16 cellular contexts compared by ENCODE assay signal in the genomic region with DNA sequence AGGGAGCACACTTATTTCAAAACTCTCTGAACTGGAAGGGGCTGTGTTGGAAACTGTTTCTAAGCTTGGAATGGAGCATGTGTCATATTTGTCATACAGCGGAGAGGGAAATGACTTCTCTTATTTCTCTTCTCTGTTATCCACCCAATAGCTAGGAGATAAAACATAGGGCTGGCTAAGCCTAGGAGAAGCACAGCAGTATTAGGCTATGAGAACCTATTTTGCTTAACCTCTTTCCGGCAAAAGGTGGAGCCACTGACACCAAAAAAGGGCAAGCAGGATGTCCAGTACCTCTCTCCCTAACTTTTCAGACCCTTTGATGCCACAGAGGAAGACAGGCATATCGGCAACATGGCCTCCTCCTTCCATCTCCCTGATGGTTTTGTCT.
DNase-seq lines count a peak whose midpoint lies in the region; ATAC-seq and TF ChIP-seq lines count a peak whose summit lies in the region.
"Had no signal": no experiment of that assay in that cellular context is flagged by ENCODE, and none has a peak within 500 bp of the region (broad histone marks: within the 10 kb centered on the region; RNA-seq: fewer than 3 reads in every experiment).

No MANE protein-coding gene starts in this region.

- H2BK12ac ChIP-seq in mesenchymal stem cell (ENCODE audit: low read length in 2 of 2) = no peak overlapping the region

- peaks cover 1% of the 10 kb centered on the region for H3K79me1 ChIP-seq in mesenchymal stem cell (replicated peaks; ENCODE audit: low read length, poor library complexity, severe bottlenecking)

- H2BK120ac ChIP-seq in mesenchymal stem cell (ENCODE audit: low read depth, low read length) = no peak overlapping the region

- H2AFZ ChIP-seq in mesenchymal stem cell (ENCODE audit: low read depth, low read length) = no peak overlapping the region

- H4K91ac ChIP-seq in mesenchymal stem cell (ENCODE audit: low read length) = no peak overlapping the region

- no peak overlapping the region for H2BK5ac ChIP-seq in mesenchymal stem cell (ENCODE audit: low read depth, low read length, poor library complexity, severe bottlenecking)

- no peak overlapping the region for H3K4me3 ChIP-seq in esophagus muscularis mucosa
- H3K4me3 ChIP-seq in mesenchymal stem cell (ENCODE audit: insufficient read depth in 1 of 2, low read depth in 1 of 2, low read length in 2 of 2) = peak overlapping the region in 1 of 2 experiments; percentile 5
- H3K4me3 ChIP-seq in thoracic aorta = peak overlapping the region; percentile 42
- H3K4me3 ChIP-seq in CD8-positive, alpha-beta T cell (ENCODE audit: low read depth, low read length) = no peak overlapping the region
- H3K4me3 ChIP-seq: BLaER1, GM12878, mucosa of descending colon had no signal

- H3K27ac ChIP-seq in esophagus muscularis mucosa (replicated peaks in 1 of 4) = peak overlapping the region; percentile 56 to 74 (median 68)
- H3K27ac ChIP-seq in mesenchymal stem cell (ENCODE audit: low read length, poor library complexity, severe bottlenecking) = no peak overlapping the region
- peak overlapping the region in 1 of 2 donors; percentile 66 for H3K27ac ChIP-seq in thoracic aorta
- H3K27ac ChIP-seq in CD8-positive, alpha-beta T cell (ENCODE audit: low read depth, low read length) = no peak overlapping the region
- H3K27ac ChIP-seq: BLaER1, KMS-11 had no signal

- no peaks in the 10 kb centered on the region for H3K36me3 Mint-ChIP-seq in CD8-positive, alpha-beta T cell
- H3K36me3 Mint-ChIP-seq: activated CD8-positive, alpha-beta memory T cell treated with anti-CD3 and anti-CD28 coated beads, Interleukin-2, amount 10 ng/mL, durations not matched to agents 7 days and 5 days had no signal

- no peaks in the 10 kb centered on the region for H3K36me3 ChIP-seq in esophagus muscularis mucosa
- H3K36me3 ChIP-seq in mesenchymal stem cell (ENCODE audit: control insufficient read depth in 1 of 2, insufficient read depth in 2 of 2, low read depth in 1 of 2, low read length in 2 of 2) = no peaks in the 10 kb centered on the region
- no peaks in the 10 kb centered on the region for H3K36me3 ChIP-seq in thoracic aorta
- no peaks in the 10 kb centered on the region for H3K36me3 ChIP-seq in CD8-positive, alpha-beta T cell (ENCODE audit: insufficient read depth, low read length)
- H3K36me3 ChIP-seq: BLaER1 had no signal

- H3K4me1 ChIP-seq in esophagus muscularis mucosa = peaks cover 37 to 71% (median 52%) of the 10 kb centered on the region in 4 donors
- H3K4me1 ChIP-seq in mesenchymal stem cell (ENCODE audit: control insufficient read depth, insufficient read depth, low read depth, low read length) = no peaks in the 10 kb centered on the region
- H3K4me1 ChIP-seq in thoracic aorta (ENCODE audit: control insufficient read depth in 1 of 2, low read depth in 2 of 2) = peaks cover 13 to 36% of the 10 kb centered on the region in 2 donors
- no peaks in the 10 kb centered on the region for H3K4me1 ChIP-seq in CD8-positive, alpha-beta T cell (ENCODE audit: insufficient read depth, low read length)

- H3K4me1 Mint-ChIP-seq in CD8-positive, alpha-beta T cell (ENCODE audit: low read depth) = no peaks in the 10 kb centered on the region
- H3K4me1 Mint-ChIP-seq: activated CD8-positive, alpha-beta memory T cell treated with anti-CD3 and anti-CD28 coated beads, Interleukin-2, amount 10 ng/mL, durations not matched to agents 7 days and 5 days had no signal

- no peak overlapping the region for H3K27ac Mint-ChIP-seq in CD8-positive, alpha-beta T cell
- H3K27ac Mint-ChIP-seq: activated CD8-positive, alpha-beta memory T cell treated with anti-CD3 and anti-CD28 coated beads, Interleukin-2, amount 10 ng/mL, durations not matched to agents 7 days and 5 days; activated naive CD4-positive, alpha-beta T cell treated with anti-CD3 and anti-CD28 coated beads, Interleukin-2, amount 50 U/mL, for 72 hours had no signal

- CTCF ChIA-PET in CD8-positive, alpha-beta T cell (lab: Charles Lee) = no interaction called here

- H3K18ac ChIP-seq in mesenchymal stem cell (ENCODE audit: low read depth in 1 of 2, low read length in 2 of 2) = no peak overlapping the region

- 65% methylated on average over 3 of the region's 3 CpGs for WGBS in esophagus muscularis mucosa
- WGBS in mesenchymal stem cell = 98% methylated on average over 3 of the region's 3 CpGs

- no peak overlapping the region for H3K4ac ChIP-seq in mesenchymal stem cell (ENCODE audit: low read depth in 1 of 2, low read length in 2 of 2)

- H3K4me2 ChIP-seq in mesenchymal stem cell (ENCODE audit: low read length, poor library complexity, severe bottlenecking) = no peak overlapping the region
- H3K4me2 ChIP-seq: BLaER1, KMS-11 had no signal

- H2BK15ac ChIP-seq in mesenchymal stem cell (ENCODE audit: low read depth, poor library complexity, severe bottlenecking) = no peak overlapping the region

- H3K9me3 ChIP-seq in esophagus muscularis mucosa = no peaks in the 10 kb centered on the region
- no peaks in the 10 kb centered on the region for H3K9me3 ChIP-seq in mesenchymal stem cell (ENCODE audit: control insufficient read depth, low read length)
- H3K9me3 ChIP-seq in thoracic aorta = no peaks in the 10 kb centered on the region
- no peaks in the 10 kb centered on the region for H3K9me3 ChIP-seq in CD8-positive, alpha-beta T cell (ENCODE audit: low read length)
- H3K9me3 ChIP-seq: BLaER1, mucosa of descending colon had no signal

- H4K8ac ChIP-seq in mesenchymal stem cell (ENCODE audit: low read length) = no peak overlapping the region

- peak overlapping the region; percentile 6 for H3K9ac ChIP-seq in mesenchymal stem cell (ENCODE audit: low read length)
- H3K9ac ChIP-seq: BLaER1, KMS-11 had no signal

- no peak overlapping the region for H3K4me3 Mint-ChIP-seq in CD8-positive, alpha-beta T cell
- H3K4me3 Mint-ChIP-seq: activated CD8-positive, alpha-beta memory T cell treated with anti-CD3 and anti-CD28 coated beads, Interleukin-2, amount 10 ng/mL, durations not matched to agents 7 days and 5 days had no signal

- TF ChIP-seq CTCF in LNCAP (IDR thresholded peaks at IDR 0.05) (peak; percentile 21; the same call in 1 of the 2 replicates), esophagus muscularis mucosa (IDR thresholded peaks at IDR 0.05) (no peak), thoracic aorta (IDR thresholded peaks at IDR 0.05) (no peak)
- TF ChIP-seq CTCF in CD8-positive, alpha-beta T cell (IDR thresholded peaks at IDR 0.05) = no peak

- POLR2A ChIA-PET in CD8-positive, alpha-beta T cell (lab: Charles Lee) = no interaction called here

- H3K9me3 Mint-ChIP-seq in CD8-positive, alpha-beta T cell = no peaks in the 10 kb centered on the region
- H3K9me3 Mint-ChIP-seq: activated naive CD4-positive, alpha-beta T cell treated with anti-CD3 and anti-CD28 coated beads, Interleukin-2, amount 50 U/mL, for 72 hours had no signal

- ATAC-seq in thoracic aorta (ENCODE audit: insufficient number of reproducible peaks, low FRiP score, low read depth) = peak; percentile 39
- no peak for ATAC-seq in CD8-positive, alpha-beta T cell
- ATAC-seq: activated CD8-positive, alpha-beta memory T cell treated with anti-CD3 and anti-CD28 coated beads, Interleukin-2, amount 10 ng/mL, durations not matched to agents 7 days and 5 days; activated naive CD4-positive, alpha-beta T cell treated with anti-CD3 and anti-CD28 coated beads, Interleukin-2, amount 50 U/mL, for 72 hours; GM12878; mucosa of descending colon had no signal

- H2AK5ac ChIP-seq in mesenchymal stem cell (ENCODE audit: low read length, severe bottlenecking) = no peak overlapping the region

- no peak overlapping the region for H3K14ac ChIP-seq in mesenchymal stem cell (ENCODE audit: low read length in 2 of 2)

- no peak for TF ChIP-seq EP300 in esophagus muscularis mucosa (IDR thresholded peaks at IDR 0.05)

- intact Hi-C loops in esophagus muscularis mucosa (cut with DNase I) = loop anchor here (5.0 kb wide), 1 partner anchor 48 kb away; no protein-coding TSS in a partner anchor
- intact Hi-C loops in CD8-positive, alpha-beta T cell (cut with DNase I, micrococcal nuclease) = no loop called here

- TF ChIP-seq POLR2A in esophagus muscularis mucosa (IDR thresholded peaks at IDR 0.05; ENCODE audit: low read depth) = no peak

- H3K23ac ChIP-seq in mesenchymal stem cell (ENCODE audit: low read length in 2 of 2) = no peak overlapping the region

- no peak for DNase-seq in esophagus muscularis mucosa (ENCODE audit: extremely low spot score)
- no peak for DNase-seq in mesenchymal stem cell
- no peak for DNase-seq in thoracic aorta (ENCODE audit: low spot score)
- DNase-seq in CD8-positive, alpha-beta T cell = no peak
- no peak for DNase-seq in SW 1271 (lab: John Stamatoyannopoulos, UW)
- DNase-seq in superior temporal gyrus (ENCODE audit: extremely low spot score) = no peak
- DNase-seq in NCI-H226 = no peak
- DNase-seq: activated CD8-positive, alpha-beta memory T cell treated with anti-CD3 and anti-CD28 coated beads, Interleukin-2, amount 10 ng/mL, durations not matched to agents 7 days and 5 days; mucosa of descending colon; NCI-H1930; stimulated activated naive CD4-positive, alpha-beta T cell treated with Interleukin-2 at 50 U/mL for 16 hours had no signal

- H3K27me3 ChIP-seq in esophagus muscularis mucosa (no peaks in the 10 kb centered on the region), mesenchymal stem cell (ENCODE audit: control insufficient read depth in 1 of 2, insufficient read depth in 1 of 2, low read length in 2 of 2) (no peaks in the 10 kb centered on the region), thoracic aorta (replicated peaks; ENCODE audit: insufficient read depth) (no peaks in the 10 kb centered on the region)
- no peaks in the 10 kb centered on the region for H3K27me3 ChIP-seq in CD8-positive, alpha-beta T cell (ENCODE audit: insufficient read depth, low read length)
- H3K27me3 ChIP-seq: BLaER1 had no signal

- H3K27me3 Mint-ChIP-seq in CD8-positive, alpha-beta T cell (ENCODE audit: low read depth) = no peaks in the 10 kb centered on the region
- H3K27me3 Mint-ChIP-seq: activated CD8-positive, alpha-beta memory T cell treated with anti-CD3 and anti-CD28 coated beads, Interleukin-2, amount 10 ng/mL, durations not matched to agents 7 days and 5 days had no signal

Comparison
In these comparisons a context has a peak if more than half of its experiments do, and no peak if none do; other contexts are left out.
1. H3K27ac ChIP-seq: peak in esophagus muscularis mucosa (4 of 4); none in mesenchymal stem cell (single experiment) and CD8-positive, alpha-beta T cell (single experiment).